21 cellular contexts compared by ENCODE assay signal in genomic region chr17:5950871-5951270, GRCh38.
DNase-seq lines count a peak whose midpoint lies in the region; ATAC-seq, FAIRE-seq and TF ChIP-seq lines count a peak whose summit lies in the region.
"Had no signal": no experiment of that assay in that cellular context is flagged by ENCODE, and none has a peak within 500 bp of the region (broad histone marks: within the 10 kb centered on the region; RNA-seq: fewer than 3 reads in every experiment).

No MANE protein-coding gene starts in this region.

- H3K4me2 ChIP-seq in HepG2 (ENCODE audit: low read depth, low read length): no peak overlapping the region
- H3K4me2 ChIP-seq: A549; BLaER1 treated with 17β-estradiol and CSF1 and Interleukin-3, amounts not matched to agents 10 nM and 100 nM; KMS-11 had no signal

- in situ Hi-C loops in HepG2 (cut with HindIII; ENCODE audit: extremely low pct_ligation_motif_present, low pct_unique_long_range_greater_than_20kb): no loop called here

- H3K36me3 ChIP-seq in HepG2 (replicated peaks in 1 of 2; ENCODE audit: control insufficient read depth in 1 of 2, insufficient read depth in 2 of 2, low read length in 2 of 2) (no peaks in the 10 kb centered on the region), right lobe of liver (no peaks in the 10 kb centered on the region)
- H3K36me3 ChIP-seq: BLaER1 treated with 17β-estradiol and CSF1 and Interleukin-3, amounts not matched to agents 10 nM and 100 nM had no signal

- TF ChIP-seq CTCF in HepG2 (CRISPR knock-in tag; IDR thresholded peaks at IDR 0.05): no peak
- no peak for TF ChIP-seq CTCF in right lobe of liver (IDR thresholded peaks at IDR 0.05)
- no peak for TF ChIP-seq CTCF in chondrocyte (IDR thresholded peaks at IDR 0.05)

- H4K20me1 ChIP-seq in HepG2 (ENCODE audit: insufficient read depth, low read length): no peaks in the 10 kb centered on the region
- H4K20me1 ChIP-seq: BLaER1 treated with 17β-estradiol and CSF1 and Interleukin-3, amounts not matched to agents 10 nM and 100 nM had no signal

- no peaks in the 10 kb centered on the region for H3K79me2 ChIP-seq in HepG2 (ENCODE audit: insufficient read depth, low read length)

- no peak for DNase-seq in HepG2 (ENCODE audit: low spot score)
- no peak for DNase-seq in right lobe of liver
- peak; percentile 84 for DNase-seq in NCI-H69 (lab: John Stamatoyannopoulos, UW)
- peak; percentile 37 for DNase-seq in chondrocyte (ENCODE audit: low spot score)
- DNase-seq in activated T-cell treated with anti-CD3 and anti-CD28 coated beads for 4 hours: no peak
- DNase-seq in NCI-H187 (lab: John Stamatoyannopoulos, UW): no peak
- no peak for DNase-seq in EL
- DNase-seq: Calu3; CD8-positive, alpha-beta T cell; DMS79; HFFc6; MV-4-11; NCI-H2029; NCI-H226; SW 1271 had no signal

- H3K9me3 ChIP-seq in HepG2 (ENCODE audit: low read length) (peaks cover 5% of the 10 kb centered on the region; the same call in 1 of the 2 replicates), right lobe of liver (no peaks in the 10 kb centered on the region)

- H3K9ac ChIP-seq in HepG2 (ENCODE audit: insufficient read depth, low read depth, low read length): no peak overlapping the region
- H3K9ac ChIP-seq: BLaER1 treated with 17β-estradiol and CSF1 and Interleukin-3, amounts not matched to agents 10 nM and 100 nM; KMS-11 had no signal

- no peak overlapping the region for H3K27ac Mint-ChIP-seq in chondrocyte (ENCODE audit: unreplicated experiment)
- H3K27ac Mint-ChIP-seq: CD8-positive, alpha-beta T cell; HFFc6 had no signal

- no peak for TF ChIP-seq RAD21 in HepG2 (CRISPR knock-in tag; IDR thresholded peaks at IDR 0.05)

- no peak overlapping the region for H3K4me3 Mint-ChIP-seq in chondrocyte (ENCODE audit: unreplicated experiment)
- H3K4me3 Mint-ChIP-seq: CD8-positive, alpha-beta T cell; HFFc6 had no signal

- ATAC-seq in HepG2 (no peak), right lobe of liver (no peak)
- ATAC-seq: A549; CD8-positive, alpha-beta T cell; Right ventricle myocardium inferior had no signal

- H3K36me3 Mint-ChIP-seq in chondrocyte (ENCODE audit: low read depth): peaks cover 3% of the 10 kb centered on the region
- H3K36me3 Mint-ChIP-seq: CD8-positive, alpha-beta T cell had no signal

- no TSS peak for BruUV-seq in HepG2 (replicated peaks; lab: Mats Ljungman, UMichigan)

- H3K4me1 ChIP-seq in HepG2 (ENCODE audit: insufficient read depth, low read length) (no peaks in the 10 kb centered on the region), right lobe of liver (no peaks in the 10 kb centered on the region)
- H3K4me1 ChIP-seq: A549; BLaER1 treated with 17β-estradiol and CSF1 and Interleukin-3, amounts not matched to agents 10 nM and 100 nM had no signal

- H3K27me3 Mint-ChIP-seq in chondrocyte (ENCODE audit: low read depth): peaks cover 18% of the 10 kb centered on the region

- POLR2A ChIA-PET in HepG2 (lab: Yijun Ruan, JAX): no interaction called here

- CTCF ChIA-PET in HepG2 (lab: Yijun Ruan, JAX; ENCODE audit: low intra/inter-chr PET ratio, low total read pairs): no interaction called here

- TF ChIP-seq EP300 in HepG2 (IDR thresholded peaks at IDR 0.05; ENCODE audit: low read depth in 2 of 2, low read length in 2 of 2): no peak
- TF ChIP-seq EP300 in HepG2 (CRISPR knock-in tag; IDR thresholded peaks at IDR 0.05; ENCODE audit: borderline replicate concordance): no peak

- TF ChIP-seq POLR2A in HepG2 (IDR thresholded peaks at IDR 0.05; ENCODE audit: insufficient read depth in 1 of 2, low read depth in 2 of 2, low read length in 2 of 2): no peak
- no peak for TF ChIP-seq POLR2A in right lobe of liver (IDR thresholded peaks at IDR 0.05)

- intact Hi-C loops in HepG2 (cut with micrococcal nuclease; ENCODE audit: unreplicated experiment): no loop called here
- intact Hi-C loops in right lobe of liver (cut with DNase I): no loop called here

- WGBS in HepG2 (ENCODE audit: low lambda C conversion rate): 36% methylated on average over 8 of the region's 8 CpGs
- 38% methylated on average over 4 of the region's 8 CpGs for WGBS in right lobe of liver (ENCODE audit: insufficient coverage, low coverage, low lambda C conversion rate, missing lambda C conversion rate)

- no peak overlapping the region for H2AFZ ChIP-seq in HepG2 (ENCODE audit: low read length)

- H3K27me3 ChIP-seq in HepG2 (ENCODE audit: control insufficient read depth in 1 of 2, insufficient read depth in 2 of 2, low read length in 2 of 2): no peaks in the 10 kb centered on the region; a peak in 2 of 5 replicates
- H3K27me3 ChIP-seq in right lobe of liver: no peaks in the 10 kb centered on the region
- H3K27me3 ChIP-seq: BLaER1 treated with 17β-estradiol and CSF1 and Interleukin-3, amounts not matched to agents 10 nM and 100 nM had no signal

- H3K4me3 ChIP-seq in HepG2 (replicated peaks in 1 of 3; ENCODE audit: insufficient read depth in 1 of 3, low read depth in 2 of 3, low read length in 3 of 3) (no peak overlapping the region), right lobe of liver (no peak overlapping the region)
- H3K4me3 ChIP-seq: A549; BLaER1 treated with 17β-estradiol and CSF1 and Interleukin-3, amounts not matched to agents 10 nM and 100 nM had no signal

- no peaks in the 10 kb centered on the region for H3K4me1 Mint-ChIP-seq in chondrocyte (ENCODE audit: low read depth)

- peaks cover 13% of the 10 kb centered on the region for H3K9me3 Mint-ChIP-seq in chondrocyte (ENCODE audit: low read depth)

- no peak for FAIRE-seq in HepG2 (lab: Jason Lieb, UNC)
- FAIRE-seq: A549, H54, RCC 7860 had no signal

- H3K27ac ChIP-seq in HepG2 (ENCODE audit: extremely low read length, insufficient read depth, low read length): no peak overlapping the region
- H3K27ac ChIP-seq in right lobe of liver: no peak overlapping the region
- H3K27ac ChIP-seq: A549; BLaER1 treated with 17β-estradiol and CSF1 and Interleukin-3, amounts not matched to agents 10 nM and 100 nM; KMS-11 had no signal

TF ChIP-seq in HepG2, 621 proteins besides CTCF, POLR2A, EP300 and RAD21:
- 0 out of 2 replicates have a peak, but pooled peaks have one; percentile 13 for TF ChIP-seq ZNF652 (CRISPR knock-in tag; IDR thresholded peaks at IDR 0.05; ENCODE audit: borderline replicate concordance, low read depth)
- TF ChIP-seq ZBTB39 (CRISPR knock-in tag; IDR thresholded peaks at IDR 0.05): no peak

Comparison
In these comparisons a context has a peak if more than half of its experiments do, and no peak if none do; other contexts are left out.
1. DNase-seq: peak in NCI-H69 (single experiment) and chondrocyte (single experiment); none in HepG2 (single experiment), right lobe of liver (0 of 3), activated T-cell treated with anti-CD3 and anti-CD28 coated beads for 4 hours (single experiment), NCI-H187 (0 of 2) and EL (single experiment).